In genomic region chr15:82268456-82268855, GRCh38 we compare ENCODE assay signal across 2 cellular contexts. TPM values are rescaled to one million over a fixed set of nuclear protein-coding genes. Genes with fewer than 3 reads are reported as not detected.
"Had no signal": no experiment of that assay in that cellular context is flagged by ENCODE, and none has a peak within 500 bp of the region (broad histone marks: within the 10 kb centered on the region; RNA-seq: fewer than 3 reads in every experiment).

No MANE protein-coding gene starts in this region.

RNA-seq across cellular contexts. Expression of gene SAXO2, which starts 5.8 kb away (rescaled TPM):
- total RNA-seq: activated T-helper 17 cell treated with anti-CD3 and anti-CD28 coated beads, Interleukin-2, amount 50 U/mL, for 72 hours; vagina had no signal
